Comparison of ENCODE assay signal across 1 cellular context in the genomic region with DNA sequence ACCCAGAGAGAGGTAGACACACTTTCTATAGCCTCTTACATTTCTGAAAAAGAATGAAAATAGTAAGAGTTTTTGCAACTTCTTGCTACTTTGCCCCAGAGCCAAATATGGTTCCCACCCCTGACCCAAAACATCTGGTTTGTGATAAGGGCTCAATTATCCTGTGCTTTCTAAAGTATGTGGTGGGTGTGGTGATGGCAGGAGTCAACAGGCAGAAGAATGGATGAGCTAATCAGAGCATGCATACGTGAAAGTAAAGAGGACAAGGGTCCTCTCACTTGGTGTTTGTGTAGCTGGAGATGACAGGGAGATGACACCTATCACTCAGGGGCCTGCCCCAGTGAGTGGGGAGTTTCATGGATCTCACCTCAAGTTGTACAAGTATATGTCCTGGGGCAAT.
TF ChIP-seq lines count a peak whose summit lies in the region.

No MANE protein-coding gene starts in this region.

TF ChIP-seq in K562, 482 proteins besides CTCF, POLR2A, EP300 and RAD21 (continued from another document and continues in another):
- TF ChIP-seq GABPA (tag; conservative IDR thresholded peaks at IDR 0.05; ENCODE audit: low read depth) (no peak), MCM7 (IDR thresholded peaks at IDR 0.05) (no peak), CCNT2 (IDR thresholded peaks at IDR 0.05; ENCODE audit: borderline replicate concordance, extremely low read depth, insufficient read length, low read depth, low read length) (peak; percentile 30), ZNF224 (CRISPR knock-in tag; IDR thresholded peaks at IDR 0.05) (no peak), TOE1 (IDR thresholded peaks at IDR 0.05; ENCODE audit: borderline replicate concordance) (no peak), TOE1 (CRISPR knock-in tag; IDR thresholded peaks at IDR 0.05; ENCODE audit: borderline replicate concordance, low read depth) (no peak), TCF3 (CRISPR knock-in tag; IDR thresholded peaks at IDR 0.05) (peak; percentile 93), KDM1A (IDR thresholded peaks at IDR 0.05) (peak; percentile 93), MYNN (IDR thresholded peaks at IDR 0.05) (0 out of 2 replicates have a peak, but pooled peaks have one; percentile 57), MYNN (CRISPR knock-in tag; IDR thresholded peaks at IDR 0.05) (no peak), HNRNPL (IDR thresholded peaks at IDR 0.05; ENCODE audit: low read depth, low read length) (no peak), NCOR1 (IDR thresholded peaks at IDR 0.05) (peak; percentile 89), CBFA2T2 (conservative IDR thresholded peaks at IDR 0.05) (peak; percentile 91), ZNF146 (CRISPR knock-in tag; IDR thresholded peaks at IDR 0.05; ENCODE audit: unreplicated experiment) (no peak), ZNF324 (CRISPR knock-in tag; IDR thresholded peaks at IDR 0.05) (no peak), FOXM1 (IDR thresholded peaks at IDR 0.05; ENCODE audit: low read depth) (peak; percentile 66), FOXM1 (CRISPR knock-in tag; IDR thresholded peaks at IDR 0.05; ENCODE audit: low read depth) (no peak), LEF1 (IDR thresholded peaks at IDR 0.05) (peak; percentile 76), MTA2 (IDR thresholded peaks at IDR 0.05; ENCODE audit: low read depth) (peak; percentile 83), ZFP36 (IDR thresholded peaks at IDR 0.05; ENCODE audit: low read depth, low read length, partially characterized antibody) (peak; percentile 22), ASH1L (IDR thresholded peaks at IDR 0.05; ENCODE audit: borderline replicate concordance, low read depth, partially characterized antibody) (no peak), DNMT1 (IDR thresholded peaks at IDR 0.05) (no peak), FOXP1 (CRISPR knock-in tag; IDR thresholded peaks at IDR 0.05) (no peak), CC2D1A (IDR thresholded peaks at IDR 0.05) (no peak), NR2C2 (CRISPR knock-in tag; IDR thresholded peaks at IDR 0.05) (no peak), NR2C2 (tag; IDR thresholded peaks at IDR 0.05) (no peak), MEF2D (tag; conservative IDR thresholded peaks at IDR 0.05; ENCODE audit: low read depth) (0 out of 2 replicates have a peak, but pooled peaks have one; percentile 41), RBM39 (optimal IDR thresholded peaks at IDR 0.05; ENCODE audit: low read depth, low read length) (no peak), ZNF316 (IDR thresholded peaks at IDR 0.05) (no peak), KLF16 (IDR thresholded peaks at IDR 0.05) (peak; percentile 79), NFE2L1 (tag; IDR thresholded peaks at IDR 0.05; ENCODE audit: borderline replicate concordance, low read depth) (no peak), TRIM24 (IDR thresholded peaks at IDR 0.05) (peak; percentile 50 to 70; a peak in 3 of 4 replicates), ZNF184 (CRISPR knock-in tag; IDR thresholded peaks at IDR 0.05) (no peak), ERF (CRISPR knock-in tag; IDR thresholded peaks at IDR 0.05) (no peak), EHMT2 (IDR thresholded peaks at IDR 0.05) (peak; percentile 63), ATF7 (IDR thresholded peaks at IDR 0.05) (peak; percentile 78), KDM4B (IDR thresholded peaks at IDR 0.05; ENCODE audit: borderline replicate concordance in 2 of 2, low read depth in 1 of 2) (no peak), JUND (IDR thresholded peaks at IDR 0.05; ENCODE audit: borderline replicate concordance, low read depth, low read length) (peak; percentile 71), JUND (tag; IDR thresholded peaks at IDR 0.05; ENCODE audit: borderline replicate concordance, low read depth, low read length) (no peak; the same call in 2 of the 3 replicates), SLC30A9 (CRISPR knock-in tag; IDR thresholded peaks at IDR 0.05) (no peak), CXXC5 (CRISPR knock-in tag; IDR thresholded peaks at IDR 0.05) (peak; percentile 49), HNRNPH1 (optimal IDR thresholded peaks at IDR 0.05; ENCODE audit: low read depth, low read length) (no peak), PHF8 (IDR thresholded peaks at IDR 0.05; ENCODE audit: borderline replicate concordance, low read length) (no peak), ELF1 (tag; IDR thresholded peaks at IDR 0.05) (no peak), ZBTB7A (IDR thresholded peaks at IDR 0.05; ENCODE audit: borderline replicate concordance, control insufficient read depth, low read depth, low read length) (0 out of 2 replicates have a peak, but pooled peaks have one; percentile 38), ZNF175 (CRISPR knock-in tag; IDR thresholded peaks at IDR 0.05; ENCODE audit: low read depth) (no peak)
- TF ChIP-seq, protein P1, sequence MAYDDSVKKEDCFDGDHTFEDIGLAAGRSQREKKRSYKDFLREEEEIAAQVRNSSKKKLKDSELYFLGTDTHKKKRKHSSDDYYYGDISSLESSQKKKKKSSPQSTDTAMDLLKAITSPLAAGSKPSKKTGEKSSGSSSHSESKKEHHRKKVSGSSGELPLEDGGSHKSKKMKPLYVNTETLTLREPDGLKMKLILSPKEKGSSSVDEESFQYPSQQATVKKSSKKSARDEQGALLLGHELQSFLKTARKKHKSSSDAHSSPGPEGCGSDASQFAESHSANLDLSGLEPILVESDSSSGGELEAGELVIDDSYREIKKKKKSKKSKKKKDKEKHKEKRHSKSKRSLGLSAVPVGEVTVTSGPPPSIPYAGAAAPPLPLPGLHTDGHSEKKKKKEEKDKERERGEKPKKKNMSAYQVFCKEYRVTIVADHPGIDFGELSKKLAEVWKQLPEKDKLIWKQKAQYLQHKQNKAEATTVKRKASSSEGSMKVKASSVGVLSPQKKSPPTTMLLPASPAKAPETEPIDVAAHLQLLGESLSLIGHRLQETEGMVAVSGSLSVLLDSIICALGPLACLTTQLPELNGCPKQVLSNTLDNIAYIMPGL (CRISPR knock-in tag; IDR thresholded peaks at IDR 0.05): no peak
- TF ChIP-seq, protein P2, sequence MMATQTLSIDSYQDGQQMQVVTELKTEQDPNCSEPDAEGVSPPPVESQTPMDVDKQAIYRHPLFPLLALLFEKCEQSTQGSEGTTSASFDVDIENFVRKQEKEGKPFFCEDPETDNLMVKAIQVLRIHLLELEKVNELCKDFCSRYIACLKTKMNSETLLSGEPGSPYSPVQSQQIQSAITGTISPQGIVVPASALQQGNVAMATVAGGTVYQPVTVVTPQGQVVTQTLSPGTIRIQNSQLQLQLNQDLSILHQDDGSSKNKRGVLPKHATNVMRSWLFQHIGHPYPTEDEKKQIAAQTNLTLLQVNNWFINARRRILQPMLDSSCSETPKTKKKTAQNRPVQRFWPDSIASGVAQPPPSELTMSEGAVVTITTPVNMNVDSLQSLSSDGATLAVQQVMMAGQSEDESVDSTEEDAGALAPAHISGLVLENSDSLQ (IDR thresholded peaks at IDR 0.05): peak; percentile 92
- TF ChIP-seq, protein P3, sequence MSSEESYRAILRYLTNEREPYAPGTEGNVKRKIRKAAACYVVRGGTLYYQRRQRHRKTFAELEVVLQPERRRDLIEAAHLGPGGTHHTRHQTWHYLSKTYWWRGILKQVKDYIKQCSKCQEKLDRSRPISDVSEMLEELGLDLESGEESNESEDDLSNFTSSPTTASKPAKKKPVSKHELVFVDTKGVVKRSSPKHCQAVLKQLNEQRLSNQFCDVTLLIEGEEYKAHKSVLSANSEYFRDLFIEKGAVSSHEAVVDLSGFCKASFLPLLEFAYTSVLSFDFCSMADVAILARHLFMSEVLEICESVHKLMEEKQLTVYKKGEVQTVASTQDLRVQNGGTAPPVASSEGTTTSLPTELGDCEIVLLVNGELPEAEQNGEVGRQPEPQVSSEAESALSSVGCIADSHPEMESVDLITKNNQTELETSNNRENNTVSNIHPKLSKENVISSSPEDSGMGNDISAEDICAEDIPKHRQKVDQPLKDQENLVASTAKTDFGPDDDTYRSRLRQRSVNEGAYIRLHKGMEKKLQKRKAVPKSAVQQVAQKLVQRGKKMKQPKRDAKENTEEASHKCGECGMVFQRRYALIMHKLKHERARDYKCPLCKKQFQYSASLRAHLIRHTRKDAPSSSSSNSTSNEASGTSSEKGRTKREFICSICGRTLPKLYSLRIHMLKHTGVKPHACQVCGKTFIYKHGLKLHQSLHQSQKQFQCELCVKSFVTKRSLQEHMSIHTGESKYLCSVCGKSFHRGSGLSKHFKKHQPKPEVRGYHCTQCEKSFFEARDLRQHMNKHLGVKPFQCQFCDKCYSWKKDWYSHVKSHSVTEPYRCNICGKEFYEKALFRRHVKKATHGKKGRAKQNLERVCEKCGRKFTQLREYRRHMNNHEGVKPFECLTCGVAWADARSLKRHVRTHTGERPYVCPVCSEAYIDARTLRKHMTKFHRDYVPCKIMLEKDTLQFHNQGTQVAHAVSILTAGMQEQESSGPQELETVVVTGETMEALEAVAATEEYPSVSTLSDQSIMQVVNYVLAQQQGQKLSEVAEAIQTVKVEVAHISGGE (CRISPR knock-in tag; IDR thresholded peaks at IDR 0.05): no peak
- TF ChIP-seq, protein P4, sequence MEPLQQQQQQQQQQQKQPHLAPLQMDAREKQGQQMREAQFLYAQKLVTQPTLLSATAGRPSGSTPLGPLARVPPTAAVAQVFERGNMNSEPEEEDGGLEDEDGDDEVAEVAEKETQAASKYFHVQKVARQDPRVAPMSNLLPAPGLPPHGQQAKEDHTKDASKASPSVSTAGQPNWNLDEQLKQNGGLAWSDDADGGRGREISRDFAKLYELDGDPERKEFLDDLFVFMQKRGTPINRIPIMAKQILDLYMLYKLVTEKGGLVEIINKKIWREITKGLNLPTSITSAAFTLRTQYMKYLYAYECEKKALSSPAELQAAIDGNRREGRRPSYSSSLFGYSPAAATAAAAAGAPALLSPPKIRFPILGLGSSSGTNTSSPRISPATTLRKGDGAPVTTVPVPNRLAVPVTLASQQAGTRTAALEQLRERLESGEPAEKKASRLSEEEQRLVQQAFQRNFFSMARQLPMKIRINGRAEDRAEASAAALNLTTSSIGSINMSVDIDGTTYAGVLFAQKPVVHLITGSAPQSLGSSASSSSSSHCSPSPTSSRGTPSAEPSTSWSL (CRISPR knock-in tag; IDR thresholded peaks at IDR 0.05; ENCODE audit: borderline replicate concordance): no peak
- TF ChIP-seq, protein P5, sequence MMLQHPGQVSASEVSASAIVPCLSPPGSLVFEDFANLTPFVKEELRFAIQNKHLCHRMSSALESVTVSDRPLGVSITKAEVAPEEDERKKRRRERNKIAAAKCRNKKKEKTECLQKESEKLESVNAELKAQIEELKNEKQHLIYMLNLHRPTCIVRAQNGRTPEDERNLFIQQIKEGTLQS (IDR thresholded peaks at IDR 0.05): peak; percentile 78
- TF ChIP-seq, protein P5 (CRISPR knock-in tag; conservative IDR thresholded peaks at IDR 0.05): no peak
- TF ChIP-seq, protein P6, sequence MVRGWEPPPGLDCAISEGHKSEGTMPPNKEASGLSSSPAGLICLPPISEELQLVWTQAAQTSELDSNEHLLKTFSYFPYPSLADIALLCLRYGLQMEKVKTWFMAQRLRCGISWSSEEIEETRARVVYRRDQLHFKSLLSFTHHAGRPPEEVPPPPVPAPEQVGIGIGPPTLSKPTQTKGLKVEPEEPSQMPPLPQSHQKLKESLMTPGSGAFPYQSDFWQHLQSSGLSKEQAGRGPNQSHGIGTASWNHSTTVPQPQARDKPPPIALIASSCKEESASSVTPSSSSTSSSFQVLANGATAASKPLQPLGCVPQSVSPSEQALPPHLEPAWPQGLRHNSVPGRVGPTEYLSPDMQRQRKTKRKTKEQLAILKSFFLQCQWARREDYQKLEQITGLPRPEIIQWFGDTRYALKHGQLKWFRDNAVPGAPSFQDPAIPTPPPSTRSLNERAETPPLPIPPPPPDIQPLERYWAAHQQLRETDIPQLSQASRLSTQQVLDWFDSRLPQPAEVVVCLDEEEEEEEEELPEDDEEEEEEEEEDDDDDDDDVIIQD (CRISPR knock-in tag; IDR thresholded peaks at IDR 0.05): no peak
- TF ChIP-seq, protein P7, sequence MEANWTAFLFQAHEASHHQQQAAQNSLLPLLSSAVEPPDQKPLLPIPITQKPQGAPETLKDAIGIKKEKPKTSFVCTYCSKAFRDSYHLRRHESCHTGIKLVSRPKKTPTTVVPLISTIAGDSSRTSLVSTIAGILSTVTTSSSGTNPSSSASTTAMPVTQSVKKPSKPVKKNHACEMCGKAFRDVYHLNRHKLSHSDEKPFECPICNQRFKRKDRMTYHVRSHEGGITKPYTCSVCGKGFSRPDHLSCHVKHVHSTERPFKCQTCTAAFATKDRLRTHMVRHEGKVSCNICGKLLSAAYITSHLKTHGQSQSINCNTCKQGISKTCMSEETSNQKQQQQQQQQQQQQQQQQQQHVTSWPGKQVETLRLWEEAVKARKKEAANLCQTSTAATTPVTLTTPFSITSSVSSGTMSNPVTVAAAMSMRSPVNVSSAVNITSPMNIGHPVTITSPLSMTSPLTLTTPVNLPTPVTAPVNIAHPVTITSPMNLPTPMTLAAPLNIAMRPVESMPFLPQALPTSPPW (CRISPR knock-in tag; IDR thresholded peaks at IDR 0.05): 0 out of 2 replicates have a peak, but pooled peaks have one; percentile 12
- TF ChIP-seq, protein P8, sequence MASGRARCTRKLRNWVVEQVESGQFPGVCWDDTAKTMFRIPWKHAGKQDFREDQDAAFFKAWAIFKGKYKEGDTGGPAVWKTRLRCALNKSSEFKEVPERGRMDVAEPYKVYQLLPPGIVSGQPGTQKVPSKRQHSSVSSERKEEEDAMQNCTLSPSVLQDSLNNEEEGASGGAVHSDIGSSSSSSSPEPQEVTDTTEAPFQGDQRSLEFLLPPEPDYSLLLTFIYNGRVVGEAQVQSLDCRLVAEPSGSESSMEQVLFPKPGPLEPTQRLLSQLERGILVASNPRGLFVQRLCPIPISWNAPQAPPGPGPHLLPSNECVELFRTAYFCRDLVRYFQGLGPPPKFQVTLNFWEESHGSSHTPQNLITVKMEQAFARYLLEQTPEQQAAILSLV (tag; IDR thresholded peaks at IDR 0.05): no peak
- TF ChIP-seq, protein P9, sequence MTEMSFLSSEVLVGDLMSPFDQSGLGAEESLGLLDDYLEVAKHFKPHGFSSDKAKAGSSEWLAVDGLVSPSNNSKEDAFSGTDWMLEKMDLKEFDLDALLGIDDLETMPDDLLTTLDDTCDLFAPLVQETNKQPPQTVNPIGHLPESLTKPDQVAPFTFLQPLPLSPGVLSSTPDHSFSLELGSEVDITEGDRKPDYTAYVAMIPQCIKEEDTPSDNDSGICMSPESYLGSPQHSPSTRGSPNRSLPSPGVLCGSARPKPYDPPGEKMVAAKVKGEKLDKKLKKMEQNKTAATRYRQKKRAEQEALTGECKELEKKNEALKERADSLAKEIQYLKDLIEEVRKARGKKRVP (CRISPR knock-in tag; IDR thresholded peaks at IDR 0.05): no peak
- TF ChIP-seq, protein P10, sequence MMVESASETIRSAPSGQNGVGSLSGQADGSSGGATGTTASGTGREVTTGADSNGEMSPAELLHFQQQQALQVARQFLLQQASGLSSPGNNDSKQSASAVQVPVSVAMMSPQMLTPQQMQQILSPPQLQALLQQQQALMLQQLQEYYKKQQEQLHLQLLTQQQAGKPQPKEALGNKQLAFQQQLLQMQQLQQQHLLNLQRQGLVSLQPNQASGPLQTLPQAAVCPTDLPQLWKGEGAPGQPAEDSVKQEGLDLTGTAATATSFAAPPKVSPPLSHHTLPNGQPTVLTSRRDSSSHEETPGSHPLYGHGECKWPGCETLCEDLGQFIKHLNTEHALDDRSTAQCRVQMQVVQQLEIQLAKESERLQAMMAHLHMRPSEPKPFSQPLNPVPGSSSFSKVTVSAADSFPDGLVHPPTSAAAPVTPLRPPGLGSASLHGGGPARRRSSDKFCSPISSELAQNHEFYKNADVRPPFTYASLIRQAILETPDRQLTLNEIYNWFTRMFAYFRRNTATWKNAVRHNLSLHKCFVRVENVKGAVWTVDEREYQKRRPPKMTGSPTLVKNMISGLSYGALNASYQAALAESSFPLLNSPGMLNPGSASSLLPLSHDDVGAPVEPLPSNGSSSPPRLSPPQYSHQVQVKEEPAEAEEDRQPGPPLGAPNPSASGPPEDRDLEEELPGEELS (CRISPR knock-in tag; IDR thresholded peaks at IDR 0.05; ENCODE audit: borderline replicate concordance): no peak
